8 cellular contexts compared by ENCODE assay signal in the genomic region with DNA sequence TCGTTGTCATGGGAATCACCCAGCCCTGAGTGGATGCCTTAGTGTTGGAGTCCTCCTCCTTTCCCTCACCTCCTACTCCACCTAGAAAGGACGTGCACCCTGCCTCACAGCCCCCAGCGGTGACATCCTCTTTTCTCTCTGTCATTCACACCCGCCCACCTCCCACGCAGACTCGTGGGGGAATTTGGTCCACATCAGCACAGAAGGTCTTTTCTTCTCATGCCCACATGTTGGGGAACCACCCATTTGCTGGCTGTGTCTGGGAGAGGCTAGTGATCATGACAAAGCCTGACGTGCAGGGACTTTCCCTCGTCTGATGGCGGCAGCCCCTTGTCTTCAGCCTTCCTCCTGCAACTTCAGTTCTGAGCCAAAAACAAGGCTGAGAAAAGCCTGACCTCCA.
DNase-seq lines count a peak whose midpoint lies in the region; ATAC-seq, FAIRE-seq and TF ChIP-seq lines count a peak whose summit lies in the region.

No MANE protein-coding gene starts in this region.

- peak; percentile 25 for DNase-seq in GM19239 (ENCODE audit: insufficient read length, low spot score)
- DNase-seq in activated CD8-positive, alpha-beta memory T cell treated with anti-CD3 and anti-CD28 coated beads, Interleukin-2, amount 50 U/mL, for 24 hours (ENCODE audit: extremely low read depth) = peak; percentile 47
- DNase-seq in stimulated activated CD4-positive, alpha-beta T cell treated with anti-CD3 and anti-CD28 coated beads, Interleukin-15, amount 100 ng/mL, for 1 hour (ENCODE audit: low read depth in 1 of 2, low spot score in 1 of 2) = peak; percentile 17 to 71
- no peak for DNase-seq in thyroid gland
- no peak for DNase-seq in NCI-H1694 (lab: John Stamatoyannopoulos, UW)
- DNase-seq in DMS 273 treated with DMSO at 0.1 percent for 48 hours (lab: John Stamatoyannopoulos, UW) = no peak
- no peak for DNase-seq in GM03348 (ENCODE audit: low spot score)

- no peaks in the 10 kb centered on the region for H3K4me1 ChIP-seq in thyroid gland

- H3K27ac ChIP-seq in thyroid gland = no peak overlapping the region

- no peak overlapping the region for H3K4me3 ChIP-seq in thyroid gland (replicated peaks in 1 of 3)

- no peak for TF ChIP-seq CTCF in thyroid gland (IDR thresholded peaks at IDR 0.05)

- TF ChIP-seq POLR2A in thyroid gland (IDR thresholded peaks at IDR 0.05) = no peak

- peak; percentile 91 for FAIRE-seq in GM19239 (lab: Jason Lieb, UNC)

- intact Hi-C loops in thyroid gland (cut with DNase I) = no loop called here

- H3K27me3 ChIP-seq in thyroid gland = no peaks in the 10 kb centered on the region

- no peaks in the 10 kb centered on the region for H3K36me3 ChIP-seq in thyroid gland

- 73 to 77% methylated on average over 9 of the region's 9 CpGs for WGBS in thyroid gland, 2 donors

- ATAC-seq in HG03108 (IDR thresholded peaks at IDR 0.05; ENCODE audit: unreplicated experiment) = peak; percentile 68

- H3K9me3 ChIP-seq in thyroid gland = no peaks in the 10 kb centered on the region

Comparison
In these comparisons a context has a peak if more than half of its experiments do, and no peak if none do; other contexts are left out.
1. DNase-seq: peak in GM19239 (single experiment), activated CD8-positive, alpha-beta memory T cell treated with anti-CD3 and anti-CD28 coated beads, Interleukin-2, amount 50 U/mL, for 24 hours (single experiment) and stimulated activated CD4-positive, alpha-beta T cell treated with anti-CD3 and anti-CD28 coated beads, Interleukin-15, amount 100 ng/mL, for 1 hour (2 of 2); none in thyroid gland (0 of 2), NCI-H1694 (single experiment), DMS 273 treated with DMSO at 0.1 percent for 48 hours (single experiment) and GM03348 (single experiment).